In genomic region chr22:23074451-23074850, GRCh38 we compare ENCODE assay signal across 1 cellular context.
TF ChIP-seq lines count a peak whose summit lies in the region.

No MANE protein-coding gene starts in this region.

TF ChIP-seq in K562, 482 proteins besides CTCF, POLR2A, EP300 and RAD21 (continued from another document):
- TF ChIP-seq ZNF639 (CRISPR knock-in tag; conservative IDR thresholded peaks at IDR 0.05 in 1 of 2, IDR thresholded peaks at IDR 0.05 in 1 of 2), result peak in 1 of 2 experiments; percentile 92; a peak in 2 of 4 replicates
